18 cellular contexts compared by ENCODE assay signal in genomic region chr20:32912688-32913087, GRCh38. TPM values are rescaled to one million over a fixed set of nuclear protein-coding genes. Genes with fewer than 3 reads are reported as not detected.
"Had no signal": no experiment of that assay in that cellular context is flagged by ENCODE, and none has a peak within 500 bp of the region (broad histone marks: within the 10 kb centered on the region; RNA-seq: fewer than 3 reads in every experiment).

No MANE protein-coding gene starts in this region.

- ATAC-seq: esophagus mucosa, foreskin keratinocyte, left lung, natural killer cell, right cardiac atrium had no signal

- DNase-seq: dorsolateral prefrontal cortex; effector CD8-positive, alpha-beta T cell; foreskin keratinocyte; head of caudate nucleus; left lung; natural killer cell; ovary; right cardiac atrium; small intestine; stimulated activated CD4-positive, alpha-beta T cell treated with anti-CD3 and anti-CD28 coated beads, Interleukin-12 subunit alpha, Interleukin-12 subunit beta, amount 100 ng/mL, for 4 hours; stimulated activated naive CD4-positive, alpha-beta T cell; stomach; substantia nigra; transverse colon had no signal

RNA-seq across cellular contexts. Expression of gene EFCAB8, which starts 54.0 kb away (rescaled TPM):
- total RNA-seq: foreskin keratinocyte, kidney epithelial cell, myocyte had no signal
- polyA plus RNA-seq: foreskin keratinocyte, hepatocyte, ovary, right cardiac atrium, stomach had no signal
